Comparison of ENCODE assay signal across 28 cellular contexts in the genomic region with DNA sequence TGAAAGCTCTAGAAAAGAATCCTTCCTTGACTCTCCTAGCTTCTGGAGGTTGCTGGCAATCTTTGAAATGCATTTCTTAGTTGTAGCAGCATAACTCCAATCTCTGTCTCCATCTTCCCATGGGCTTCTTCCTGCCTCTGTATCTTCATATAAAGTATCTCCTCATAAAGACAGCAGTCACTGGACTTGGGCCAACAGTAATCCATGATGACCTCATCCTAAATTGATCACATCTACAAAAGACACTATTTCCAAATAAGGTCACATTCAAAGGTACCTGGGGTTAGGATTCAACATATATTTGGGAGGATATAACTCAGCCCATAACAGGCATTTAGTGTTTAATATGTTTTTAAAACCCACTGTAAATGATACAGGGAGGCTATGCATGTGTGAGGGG.
"Had no signal": no experiment of that assay in that cellular context is flagged by ENCODE, and none has a peak within 500 bp of the region (broad histone marks: within the 10 kb centered on the region; RNA-seq: fewer than 3 reads in every experiment).

No MANE protein-coding gene starts in this region.

- H2AFZ ChIP-seq: neural progenitor cell, parathyroid adenoma had no signal

- H3K27me3 ChIP-seq: esophagus muscularis mucosa, foreskin keratinocyte, gastroesophageal sphincter, heart left ventricle, left lung, neural progenitor cell, suprapubic skin, vagina had no signal

- H3K9ac ChIP-seq: neural progenitor cell, parathyroid adenoma had no signal

- ATAC-seq: foreskin keratinocyte; gastroesophageal sphincter; heart left ventricle; left cardiac atrium; left lung; mucosa of descending colon; natural killer cell treated with Interleukin-12 subunit alpha and Interleukin-12 subunit beta and Interleukin-15 and Interleukin-18, amount 100 ng/mL, for 72 hours; sciatic nerve; stimulated activated naive CD8-positive, alpha-beta T cell treated with anti-CD3 and anti-CD28 coated beads, Interleukin-15, amount 100 ng/mL, for 72 hours had no signal

- FAIRE-seq: endothelial cell of umbilical vein, islet of Langerhans had no signal

- H3K9me3 ChIP-seq: esophagus muscularis mucosa, gastroesophageal sphincter, left lung, mucosa of descending colon, suprapubic skin, vagina had no signal

- H3K27ac ChIP-seq: esophagus muscularis mucosa, foreskin keratinocyte, gastroesophageal sphincter, heart left ventricle, left lung, neural progenitor cell, parathyroid adenoma, suprapubic skin, vagina had no signal

- H3K4me1 ChIP-seq: foreskin keratinocyte, left lung, parathyroid adenoma, suprapubic skin, vagina had no signal

- H3K4me2 ChIP-seq: neural progenitor cell, smooth muscle cell had no signal

- H3K36me3 ChIP-seq: esophagus muscularis mucosa, gastroesophageal sphincter, heart left ventricle, left lung, neural progenitor cell, suprapubic skin, vagina had no signal

- DNase-seq: dermis blood vessel endothelial cell; effector memory CD4-positive, alpha-beta T cell; foreskin keratinocyte; heart left ventricle; hippocampal formation; left cardiac atrium; left lung; mesenchymal stem cell; mucosa of descending colon; naive B cell; stimulated activated CD4-positive, alpha-beta T cell treated with anti-CD3 and anti-CD28 coated beads, Interleukin-12 subunit alpha, Interleukin-12 subunit beta, amount 100 ng/mL, for 4 hours; stimulated activated CD4-positive, alpha-beta T cell treated with anti-CD3 and anti-CD28 coated beads, Interleukin-1b, Interleukin-23, amount 100 ng/mL, for 48 hours; stimulated activated CD4-positive, alpha-beta T cell treated with anti-CD3 and anti-CD28 coated beads, Interleukin-4, amount 100 ng/mL, for 1 hour; stimulated activated CD8-positive, alpha-beta memory T cell treated with anti-CD3 and anti-CD28 coated beads, Interleukin-4, amount 100 ng/mL, for 48 hours; stimulated activated naive CD4-positive, alpha-beta T cell; stimulated activated naive CD8-positive, alpha-beta T cell treated with anti-CD3 and anti-CD28 coated beads, Interleukin-15, amount 100 ng/mL, for 72 hours; trophoblast cell had no signal

- H3K4me3 ChIP-seq: esophagus muscularis mucosa, gastroesophageal sphincter, heart left ventricle, left lung, mucosa of descending colon, neural progenitor cell, smooth muscle cell, suprapubic skin, vagina had no signal
